ENCODE assay signal across 19 cellular contexts in the genomic region with DNA sequence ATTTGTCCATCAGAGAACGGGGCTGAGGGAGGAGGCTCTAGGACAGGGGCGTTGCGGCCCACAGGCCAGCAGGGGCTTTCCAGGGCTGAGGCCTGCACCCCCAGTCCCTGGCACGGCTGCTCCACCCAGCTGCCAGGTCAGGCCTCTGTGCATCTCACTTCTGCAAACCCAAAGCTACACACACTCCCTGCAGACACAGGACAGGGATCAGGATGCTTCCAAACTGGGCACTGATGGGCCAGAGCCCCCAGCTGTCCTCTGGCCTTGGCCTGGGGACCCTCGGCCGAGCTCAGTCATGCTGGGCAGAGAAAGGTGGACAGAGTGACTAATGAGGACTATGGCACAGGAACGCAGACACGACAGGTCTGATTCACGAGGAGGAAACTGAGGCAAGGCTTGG.
A peak's percentile ranks its signal among the peaks of the same experiment; 100 is the strongest.
DNase-seq lines count a peak whose midpoint lies in the region; ATAC-seq and TF ChIP-seq lines count a peak whose summit lies in the region.
"Had no signal": no experiment of that assay in that cellular context is flagged by ENCODE, and none has a peak within 500 bp of the region (broad histone marks: within the 10 kb centered on the region; RNA-seq: fewer than 3 reads in every experiment).

No MANE protein-coding gene starts in this region.

- H3K27ac Mint-ChIP-seq in CD14-positive monocyte, result peak overlapping the region; percentile 96 to 99 (median 98)
- H3K27ac Mint-ChIP-seq in WTC11, result peak overlapping the region; percentile 49; the same call in 1 of the 2 replicates
- H3K27ac Mint-ChIP-seq: activated naive CD8-positive, alpha-beta T cell treated with anti-CD3 and anti-CD28 coated beads for 36 hours had no signal

- H3K4me1 ChIP-seq in lower lobe of right lung (peaks cover 32% of the 10 kb centered on the region), skeletal muscle tissue (ENCODE audit: control insufficient read depth in 3 of 3, insufficient read depth in 3 of 3, low read length in 3 of 3) (peaks cover 18 to 23% (median 22%) of the 10 kb centered on the region in 3 donors)
- no peaks in the 10 kb centered on the region for H3K4me1 ChIP-seq in effector memory CD4-positive, alpha-beta T cell (ENCODE audit: control insufficient read depth, insufficient read depth, low read length, poor library complexity, severe bottlenecking)
- H3K4me1 ChIP-seq: testis had no signal

- no peak for DNase-seq in CD14-positive monocyte (ENCODE audit: low spot score)
- no peak for DNase-seq in WTC11 (ENCODE audit: low spot score)
- DNase-seq in lower lobe of right lung, result no peak
- DNase-seq in effector memory CD4-positive, alpha-beta T cell, result no peak
- DNase-seq: activated CD4-positive, CD25-positive, alpha-beta regulatory T cell treated with anti-CD3 and anti-CD28 coated beads, Interleukin-2, amount 50 U/mL, for 72 hours; activated naive CD8-positive, alpha-beta T cell treated with anti-CD3 and anti-CD28 coated beads for 36 hours; brain microvascular endothelial cell; foreskin melanocyte; GM23248; left colon; NCI-H187 treated with DMSO at 0.1 percent for 48 hours; NCI-H446 treated with DMSO at 0.1 percent for 48 hours; ovary; testis had no signal

- H3K36me3 Mint-ChIP-seq in CD14-positive monocyte, result peaks cover 12 to 21% of the 10 kb centered on the region in 2 donors
- no peaks in the 10 kb centered on the region for H3K36me3 Mint-ChIP-seq in WTC11
- H3K36me3 Mint-ChIP-seq: activated naive CD8-positive, alpha-beta T cell treated with anti-CD3 and anti-CD28 coated beads for 36 hours had no signal

- CTCF ChIA-PET in WTC11 (lab: Charles Lee), result interaction anchor here (1.0 kb wide), 1 partner anchor 701 kb away, joined by 3 read pairs; no protein-coding TSS in a partner anchor

- POLR2A ChIA-PET in WTC11 (lab: Charles Lee), result no interaction called here

- intact Hi-C loops in CD14-positive monocyte (cut with micrococcal nuclease), result no loop called here
- intact Hi-C loops in lower lobe of right lung (cut with DNase I), result no loop called here

- H3K4me3 ChIP-seq in lower lobe of right lung, result peak overlapping the region; percentile 30
- no peak overlapping the region for H3K4me3 ChIP-seq in skeletal muscle tissue (ENCODE audit: low read length in 3 of 3)
- H3K4me3 ChIP-seq in effector memory CD4-positive, alpha-beta T cell (ENCODE audit: insufficient read depth, low read depth, low read length, poor library complexity, severe bottlenecking), result no peak overlapping the region
- H3K4me3 ChIP-seq: GM23248, ovary, testis had no signal

- H3K9ac ChIP-seq in skeletal muscle tissue (ENCODE audit: low read depth in 1 of 3, low read length in 3 of 3), result peak overlapping the region in 1 of 3 donors; percentile 3
- H3K9ac ChIP-seq: GM23248 had no signal

- H3K36me3 ChIP-seq in lower lobe of right lung (no peaks in the 10 kb centered on the region), skeletal muscle tissue (ENCODE audit: control insufficient read depth in 3 of 3, insufficient read depth in 3 of 3, low read length in 3 of 3) (no peaks in the 10 kb centered on the region)
- H3K36me3 ChIP-seq in effector memory CD4-positive, alpha-beta T cell (ENCODE audit: control insufficient read depth, insufficient read depth, low read length), result no peaks in the 10 kb centered on the region
- H3K36me3 ChIP-seq: brain microvascular endothelial cell, ovary had no signal

- H3K27me3 ChIP-seq in lower lobe of right lung (ENCODE audit: low read depth) (no peaks in the 10 kb centered on the region), skeletal muscle tissue (ENCODE audit: control insufficient read depth in 3 of 3, insufficient read depth in 3 of 3, low read length in 3 of 3) (peaks cover 8 to 17% (median 12%) of the 10 kb centered on the region in 3 donors)
- H3K27me3 ChIP-seq in effector memory CD4-positive, alpha-beta T cell (replicated peaks; ENCODE audit: control insufficient read depth, insufficient read depth, low read length, poor library complexity, severe bottlenecking), result no peaks in the 10 kb centered on the region
- H3K27me3 ChIP-seq: brain microvascular endothelial cell, ovary, testis had no signal

- no peak for ATAC-seq in WTC11
- no peak for ATAC-seq in lower lobe of right lung
- ATAC-seq in GM18520 (IDR thresholded peaks at IDR 0.05; ENCODE audit: unreplicated experiment), result no peak
- no peak for ATAC-seq in GM18498 (IDR thresholded peaks at IDR 0.05; ENCODE audit: unreplicated experiment)
- ATAC-seq: left colon, Panc1 had no signal

- peaks cover 0 to 5% (median 4%) of the 10 kb centered on the region in 3 donors for H3K27me3 Mint-ChIP-seq in CD14-positive monocyte (ENCODE audit: low read depth in 3 of 3)
- H3K27me3 Mint-ChIP-seq in WTC11 (ENCODE audit: low read depth), result no peaks in the 10 kb centered on the region
- H3K27me3 Mint-ChIP-seq: activated naive CD8-positive, alpha-beta T cell treated with anti-CD3 and anti-CD28 coated beads for 36 hours had no signal

- H3K4me1 Mint-ChIP-seq in CD14-positive monocyte, result peaks cover 52% of the 10 kb centered on the region
- H3K4me1 Mint-ChIP-seq in WTC11, result peaks cover 30% of the 10 kb centered on the region
- H3K4me1 Mint-ChIP-seq: activated naive CD8-positive, alpha-beta T cell treated with anti-CD3 and anti-CD28 coated beads for 36 hours had no signal

- H3K4me3 Mint-ChIP-seq in CD14-positive monocyte, result peak overlapping the region; percentile 75 to 88
- H3K4me3 Mint-ChIP-seq in WTC11, result no peak overlapping the region
- H3K4me3 Mint-ChIP-seq: activated naive CD8-positive, alpha-beta T cell treated with anti-CD3 and anti-CD28 coated beads for 36 hours had no signal

- H3K9me3 Mint-ChIP-seq in CD14-positive monocyte (peaks cover 0 to 2% (median 0%) of the 10 kb centered on the region in 7 donors), WTC11 (no peaks in the 10 kb centered on the region)
- H3K9me3 Mint-ChIP-seq: activated naive CD8-positive, alpha-beta T cell treated with anti-CD3 and anti-CD28 coated beads for 36 hours had no signal

- no peaks in the 10 kb centered on the region for H3K9me3 ChIP-seq in lower lobe of right lung
- H3K9me3 ChIP-seq in skeletal muscle tissue (ENCODE audit: control insufficient read depth in 3 of 3, low read length in 3 of 3), result no peaks in the 10 kb centered on the region
- no peaks in the 10 kb centered on the region for H3K9me3 ChIP-seq in effector memory CD4-positive, alpha-beta T cell (ENCODE audit: control insufficient read depth, low read length)
- H3K9me3 ChIP-seq: ovary, testis had no signal

- TF ChIP-seq CTCF in CD14-positive monocyte (IDR thresholded peaks at IDR 0.05) (no peak), WTC11 (IDR thresholded peaks at IDR 0.05) (no peak), lower lobe of right lung (IDR thresholded peaks at IDR 0.05) (no peak)

- H3K27ac ChIP-seq in lower lobe of right lung (peak overlapping the region; percentile 82), skeletal muscle tissue (ENCODE audit: low read depth, low read length) (peak overlapping the region; percentile 44)
- no peak overlapping the region for H3K27ac ChIP-seq in effector memory CD4-positive, alpha-beta T cell (ENCODE audit: insufficient read depth, low read length, poor library complexity, severe bottlenecking)
- H3K27ac ChIP-seq: epithelial cell of prostate, GM23248, ovary had no signal

TF ChIP-seq in WTC11, 78 proteins besides CTCF, POLR2A, EP300 and RAD21:
- TF ChIP-seq, protein P1, sequence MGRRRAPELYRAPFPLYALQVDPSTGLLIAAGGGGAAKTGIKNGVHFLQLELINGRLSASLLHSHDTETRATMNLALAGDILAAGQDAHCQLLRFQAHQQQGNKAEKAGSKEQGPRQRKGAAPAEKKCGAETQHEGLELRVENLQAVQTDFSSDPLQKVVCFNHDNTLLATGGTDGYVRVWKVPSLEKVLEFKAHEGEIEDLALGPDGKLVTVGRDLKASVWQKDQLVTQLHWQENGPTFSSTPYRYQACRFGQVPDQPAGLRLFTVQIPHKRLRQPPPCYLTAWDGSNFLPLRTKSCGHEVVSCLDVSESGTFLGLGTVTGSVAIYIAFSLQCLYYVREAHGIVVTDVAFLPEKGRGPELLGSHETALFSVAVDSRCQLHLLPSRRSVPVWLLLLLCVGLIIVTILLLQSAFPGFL (CRISPR knock-in tag; IDR thresholded peaks at IDR 0.05; ENCODE audit: borderline replicate concordance), result no peak
- TF ChIP-seq, protein P2, sequence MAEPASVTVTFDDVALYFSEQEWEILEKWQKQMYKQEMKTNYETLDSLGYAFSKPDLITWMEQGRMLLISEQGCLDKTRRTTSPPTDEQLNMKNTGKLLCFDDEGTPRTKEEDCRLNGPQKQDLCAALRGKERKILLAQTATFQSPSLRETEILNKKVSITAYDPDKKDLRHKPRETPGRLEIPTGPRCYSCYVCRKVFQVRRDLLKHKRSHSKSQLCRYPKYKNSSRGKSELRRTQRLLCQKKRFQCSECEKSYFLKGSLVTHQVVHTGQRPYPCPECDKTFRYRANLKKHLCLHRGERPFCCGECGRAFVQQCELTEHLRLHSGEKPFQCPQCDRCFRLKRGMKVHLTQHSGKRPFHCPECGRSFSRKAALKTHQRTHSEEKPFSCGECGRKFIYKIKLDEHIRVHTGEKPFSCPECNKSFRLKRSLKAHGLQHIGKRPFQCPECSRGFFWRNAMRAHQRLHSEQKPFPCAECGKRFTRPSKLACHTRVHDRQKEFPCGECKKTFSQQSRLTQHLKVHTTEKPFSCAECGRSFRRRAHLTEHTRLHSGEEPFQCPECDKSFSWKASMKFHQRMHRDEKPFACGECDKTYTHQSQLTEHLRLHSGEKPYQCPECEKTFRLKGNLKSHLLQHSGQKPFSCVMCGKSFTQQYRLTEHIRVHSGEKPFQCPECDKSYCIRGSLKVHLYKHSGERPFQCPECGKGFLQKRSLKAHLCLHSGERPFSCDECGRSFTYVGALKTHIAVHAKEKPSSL (CRISPR knock-in tag; conservative IDR thresholded peaks at IDR 0.05), result no peak
